In the genomic region with DNA sequence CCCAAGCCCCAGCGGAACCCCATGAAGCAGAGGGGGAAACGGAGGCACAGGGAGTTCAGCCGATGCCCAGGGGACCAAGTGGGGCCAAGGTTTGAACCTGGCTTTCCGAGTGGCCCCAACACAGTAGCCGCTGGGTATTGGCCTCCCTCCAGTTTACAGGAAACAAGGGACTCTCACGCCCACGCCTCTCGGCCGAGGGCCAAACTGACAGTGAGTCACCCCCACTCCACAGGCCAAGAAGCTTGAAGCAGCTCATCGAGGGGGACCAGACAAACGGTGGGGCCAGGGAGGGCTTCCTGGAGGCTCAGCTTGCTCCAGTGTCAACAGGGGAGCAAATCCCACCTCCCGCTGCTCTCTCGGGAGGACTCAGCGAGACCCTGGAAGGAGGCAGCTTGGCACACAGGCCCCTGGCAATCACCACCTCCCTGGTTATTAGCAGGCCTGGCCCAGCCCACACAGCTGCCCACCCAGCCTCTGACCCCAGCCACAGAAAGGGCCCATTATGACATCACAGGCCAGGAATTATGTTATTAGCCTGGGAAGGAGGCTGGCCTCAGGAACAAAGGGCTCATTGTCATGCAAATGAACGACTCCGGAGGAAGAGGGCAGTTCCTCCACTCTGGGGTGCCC, we compare ENCODE assay signal across 9 cellular contexts. TPM values are rescaled to one million over a fixed set of nuclear protein-coding genes. Genes with fewer than 3 reads are reported as not detected.
DNase-seq lines count a peak whose midpoint lies in the region; ATAC-seq and TF ChIP-seq lines count a peak whose summit lies in the region.
"Had no signal": no experiment of that assay in that cellular context is flagged by ENCODE, and none has a peak within 500 bp of the region (broad histone marks: within the 10 kb centered on the region; RNA-seq: fewer than 3 reads in every experiment).

No MANE protein-coding gene starts in this region.

- H3K79me2 ChIP-seq in parathyroid adenoma, result peaks cover 79% of the 10 kb centered on the region

- peak; percentile 19 for DNase-seq in NCI-H1436 (lab: John Stamatoyannopoulos, UW)
- no peak for DNase-seq in NCI-H1436 treated with DMSO at 0.1 percent for 48 hours (lab: John Stamatoyannopoulos, UW)
- DNase-seq in WTC11 (ENCODE audit: low spot score), result peak; percentile 84
- DNase-seq in cardiac muscle cell (ENCODE audit: low read depth in 1 of 2, low spot score in 1 of 2), result peak in 1 of 2 donors; percentile 97
- DNase-seq in activated CD4-positive, alpha-beta T cell treated with anti-CD3 and anti-CD28 coated beads for 48 hours, result no peak
- no peak for DNase-seq in stimulated activated CD4-positive, alpha-beta T cell treated with anti-CD3 and anti-CD28 coated beads, Interleukin-15, amount 100 ng/mL, for 24 hours
- DNase-seq in NCI-H128 (lab: John Stamatoyannopoulos, UW; ENCODE audit: unreplicated experiment), result no peak

- TF ChIP-seq CTCF in WTC11 (IDR thresholded peaks at IDR 0.05) (no peak), cardiac muscle cell (IDR thresholded peaks at IDR 0.05; ENCODE audit: low read depth, low read length) (no peak), parathyroid adenoma (IDR thresholded peaks at IDR 0.05) (no peak)

- H3K36me3 Mint-ChIP-seq in WTC11, result peaks cover 11% of the 10 kb centered on the region

- peak overlapping the region; percentile 90 for H3K27ac ChIP-seq in cardiac muscle cell
- peak overlapping the region; percentile 44 for H3K27ac ChIP-seq in parathyroid adenoma

- H3K36me3 ChIP-seq in cardiac muscle cell, result no peaks in the 10 kb centered on the region
- no peaks in the 10 kb centered on the region for H3K36me3 ChIP-seq in parathyroid adenoma (ENCODE audit: control insufficient read depth, insufficient read depth, low read length)

- H3K27ac Mint-ChIP-seq in WTC11, result peak overlapping the region; percentile 98
- H3K27ac Mint-ChIP-seq: B cell had no signal

- CTCF ChIA-PET in WTC11 (lab: Charles Lee), result interaction anchor here (0.7 to 2.3 kb wide), 3 partner anchors 9 to 58 kb away, joined by 3 to 12 read pairs (median 3); no protein-coding TSS in a partner anchor

- H3K4me3 Mint-ChIP-seq in WTC11, result 0 out of 2 replicates have a peak overlapping the region, but pooled peaks have one; percentile 14
- H3K4me3 Mint-ChIP-seq: B cell had no signal

- no peak overlapping the region for H3K4me3 ChIP-seq in cardiac muscle cell
- H3K4me3 ChIP-seq in parathyroid adenoma (ENCODE audit: low read depth, low read length), result no peak overlapping the region

- H3K4me1 Mint-ChIP-seq in WTC11, result peaks cover 62% of the 10 kb centered on the region

- H3K27me3 ChIP-seq in cardiac muscle cell (no peaks in the 10 kb centered on the region), parathyroid adenoma (ENCODE audit: control insufficient read depth, insufficient read depth, low read length) (no peaks in the 10 kb centered on the region)

- H3K27me3 Mint-ChIP-seq in WTC11 (ENCODE audit: low read depth), result no peaks in the 10 kb centered on the region
- H3K27me3 Mint-ChIP-seq: B cell had no signal

- H3K9me3 ChIP-seq in cardiac muscle cell (ENCODE audit: low read depth) (no peaks in the 10 kb centered on the region), parathyroid adenoma (ENCODE audit: control insufficient read depth, low read length) (no peaks in the 10 kb centered on the region)

- POLR2A ChIA-PET in WTC11 (lab: Charles Lee), result interaction anchor here (1.4 kb wide), 1 partner anchor 12 kb away, joined by 5 read pairs; no protein-coding TSS in a partner anchor

- H3K4me1 ChIP-seq in cardiac muscle cell (ENCODE audit: low read depth) (peaks cover 58% of the 10 kb centered on the region), parathyroid adenoma (peaks cover 26% of the 10 kb centered on the region)

- no peak overlapping the region for H2AFZ ChIP-seq in parathyroid adenoma

- H3K9me3 Mint-ChIP-seq in WTC11, result no peaks in the 10 kb centered on the region

- no peak overlapping the region for H3K9ac ChIP-seq in parathyroid adenoma

- ATAC-seq in WTC11, result peak; percentile 75

- no peak overlapping the region for H3K4me2 ChIP-seq in parathyroid adenoma (ENCODE audit: low read length)

TF ChIP-seq in WTC11, 78 proteins besides CTCF, POLR2A, EP300 and RAD21:
- TF ChIP-seq ZNF317 (CRISPR knock-in tag; IDR thresholded peaks at IDR 0.05; ENCODE audit: borderline replicate concordance, low read depth), result no peak
- TF ChIP-seq, protein P1, sequence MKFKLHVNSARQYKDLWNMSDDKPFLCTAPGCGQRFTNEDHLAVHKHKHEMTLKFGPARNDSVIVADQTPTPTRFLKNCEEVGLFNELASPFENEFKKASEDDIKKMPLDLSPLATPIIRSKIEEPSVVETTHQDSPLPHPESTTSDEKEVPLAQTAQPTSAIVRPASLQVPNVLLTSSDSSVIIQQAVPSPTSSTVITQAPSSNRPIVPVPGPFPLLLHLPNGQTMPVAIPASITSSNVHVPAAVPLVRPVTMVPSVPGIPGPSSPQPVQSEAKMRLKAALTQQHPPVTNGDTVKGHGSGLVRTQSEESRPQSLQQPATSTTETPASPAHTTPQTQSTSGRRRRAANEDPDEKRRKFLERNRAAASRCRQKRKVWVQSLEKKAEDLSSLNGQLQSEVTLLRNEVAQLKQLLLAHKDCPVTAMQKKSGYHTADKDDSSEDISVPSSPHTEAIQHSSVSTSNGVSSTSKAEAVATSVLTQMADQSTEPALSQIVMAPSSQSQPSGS (CRISPR knock-in tag; IDR thresholded peaks at IDR 0.05; ENCODE audit: borderline replicate concordance, low read depth), result no peak
- TF ChIP-seq, protein P2, sequence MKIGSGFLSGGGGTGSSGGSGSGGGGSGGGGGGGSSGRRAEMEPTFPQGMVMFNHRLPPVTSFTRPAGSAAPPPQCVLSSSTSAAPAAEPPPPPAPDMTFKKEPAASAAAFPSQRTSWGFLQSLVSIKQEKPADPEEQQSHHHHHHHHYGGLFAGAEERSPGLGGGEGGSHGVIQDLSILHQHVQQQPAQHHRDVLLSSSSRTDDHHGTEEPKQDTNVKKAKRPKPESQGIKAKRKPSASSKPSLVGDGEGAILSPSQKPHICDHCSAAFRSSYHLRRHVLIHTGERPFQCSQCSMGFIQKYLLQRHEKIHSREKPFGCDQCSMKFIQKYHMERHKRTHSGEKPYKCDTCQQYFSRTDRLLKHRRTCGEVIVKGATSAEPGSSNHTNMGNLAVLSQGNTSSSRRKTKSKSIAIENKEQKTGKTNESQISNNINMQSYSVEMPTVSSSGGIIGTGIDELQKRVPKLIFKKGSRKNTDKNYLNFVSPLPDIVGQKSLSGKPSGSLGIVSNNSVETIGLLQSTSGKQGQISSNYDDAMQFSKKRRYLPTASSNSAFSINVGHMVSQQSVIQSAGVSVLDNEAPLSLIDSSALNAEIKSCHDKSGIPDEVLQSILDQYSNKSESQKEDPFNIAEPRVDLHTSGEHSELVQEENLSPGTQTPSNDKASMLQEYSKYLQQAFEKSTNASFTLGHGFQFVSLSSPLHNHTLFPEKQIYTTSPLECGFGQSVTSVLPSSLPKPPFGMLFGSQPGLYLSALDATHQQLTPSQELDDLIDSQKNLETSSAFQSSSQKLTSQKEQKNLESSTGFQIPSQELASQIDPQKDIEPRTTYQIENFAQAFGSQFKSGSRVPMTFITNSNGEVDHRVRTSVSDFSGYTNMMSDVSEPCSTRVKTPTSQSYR (CRISPR knock-in tag; IDR thresholded peaks at IDR 0.05), result no peak
- no peak for TF ChIP-seq IRF2 (CRISPR knock-in tag; IDR thresholded peaks at IDR 0.05; ENCODE audit: borderline replicate concordance, low read depth)
- 0 out of 2 replicates have a peak, but pooled peaks have one; percentile 43 for TF ChIP-seq SP1 (CRISPR knock-in tag; conservative IDR thresholded peaks at IDR 0.05)
- TF ChIP-seq CREM (CRISPR knock-in tag; IDR thresholded peaks at IDR 0.05), result peak; percentile 50; the same call in 1 of the 2 replicates
- TF ChIP-seq ELF4 (CRISPR knock-in tag; IDR thresholded peaks at IDR 0.05; ENCODE audit: low read depth), result no peak
- no peak for TF ChIP-seq MYBL2 (CRISPR knock-in tag; IDR thresholded peaks at IDR 0.05)
- TF ChIP-seq ZBTB21 (CRISPR knock-in tag; IDR thresholded peaks at IDR 0.05; ENCODE audit: borderline replicate concordance), result peak; percentile 78; the same call in 1 of the 2 replicates

RNA-seq across cellular contexts. Expression of a gene that starts 54.6 kb away (rescaled TPM):
- total RNA-seq in WTC11 (2021), result 283 to 326 TPM (median 304 TPM) in 3 replicates
- 57.4 and 113 TPM in 2 replicates for total RNA-seq in cardiac muscle cell
- polyA plus RNA-seq in cardiac muscle cell, result 98.5 and 153 TPM in 2 replicates

Comparison
In these comparisons a context has a peak if more than half of its experiments do, and no peak if none do; other contexts are left out.
1. DNase-seq: peak in NCI-H1436 (single experiment) and WTC11 (single experiment); none in NCI-H1436 treated with DMSO at 0.1 percent for 48 hours (single experiment), activated CD4-positive, alpha-beta T cell treated with anti-CD3 and anti-CD28 coated beads for 48 hours (single experiment), stimulated activated CD4-positive, alpha-beta T cell treated with anti-CD3 and anti-CD28 coated beads, Interleukin-15, amount 100 ng/mL, for 24 hours (single experiment) and NCI-H128 (single experiment).